ENCODE assay signal across 8 cellular contexts in the genomic region with DNA sequence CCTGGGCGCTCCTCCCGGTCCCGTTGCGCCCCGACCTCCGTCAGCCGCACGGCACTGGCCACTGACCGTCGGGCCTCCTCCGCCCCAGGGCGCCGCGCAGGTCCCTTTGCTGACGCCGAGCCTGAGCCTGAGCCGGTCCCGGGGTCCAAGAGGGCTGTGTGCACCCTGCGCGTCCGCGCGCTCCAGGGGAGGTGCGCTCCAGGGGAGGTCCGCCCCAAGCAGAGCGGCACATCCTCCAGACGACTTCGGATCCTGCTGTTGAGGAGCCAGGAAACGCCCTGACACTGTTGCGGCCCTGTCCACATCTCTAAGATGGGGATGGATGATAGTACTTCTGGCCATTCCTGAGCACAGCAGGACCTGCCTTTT. TPM values are rescaled to one million over a fixed set of nuclear protein-coding genes. Genes with fewer than 3 reads are reported as not detected.
DNase-seq lines count a peak whose midpoint lies in the region; ATAC-seq and TF ChIP-seq lines count a peak whose summit lies in the region.
"Not testable (repeated sequence)": the region's sequence is repeated elsewhere in the genome, so short reads cannot be mapped to it uniquely, and the experiment has no call there.

No MANE protein-coding gene starts in this region.

- not testable (repeated sequence) for H3K4me1 ChIP-seq in GM23338 (ENCODE audit: insufficient read depth); aorta (ENCODE audit: control insufficient read depth in 1 of 2, insufficient read depth in 2 of 2, low read length in 2 of 2)

- H2AFZ ChIP-seq in GM23338: not testable (repeated sequence)

- H4K20me1 ChIP-seq in GM23338 (replicated peaks; ENCODE audit: insufficient read depth): not testable (repeated sequence)

- H3K4me3 Mint-ChIP-seq in GM23338; effector memory CD8-positive, alpha-beta T cell; naive thymus-derived CD8-positive, alpha-beta T cell; stimulated activated effector memory CD8-positive, alpha-beta T cell treated with anti-CD3 and anti-CD28 coated beads, Interleukin-12 subunit alpha, Interleukin-12 subunit beta, amount 100 ng/mL, for 72 hours: not testable (repeated sequence)

- H3F3A ChIP-seq in GM23338 (replicated peaks; ENCODE audit: low read depth): not testable (repeated sequence)

- H3K4me3 ChIP-seq in GM23338 (peak overlapping the region; percentile 54; the same call in 1 of the 2 replicates), SK-N-MC (peak overlapping the region; percentile 57; the same call in 1 of the 2 replicates)
- H3K4me3 ChIP-seq in aorta (ENCODE audit: low read length in 2 of 2): not testable (repeated sequence)

- not testable (repeated sequence) for H3K4me1 Mint-ChIP-seq in GM23338; effector memory CD8-positive, alpha-beta T cell (ENCODE audit: low read depth in 2 of 2); naive thymus-derived CD8-positive, alpha-beta T cell; stimulated activated effector memory CD8-positive, alpha-beta T cell treated with anti-CD3 and anti-CD28 coated beads, Interleukin-12 subunit alpha, Interleukin-12 subunit beta, amount 100 ng/mL, for 72 hours

- intact Hi-C loops in left colon (cut with DNase I, micrococcal nuclease); aorta (cut with DNase I): not testable (repeated sequence)

- H3K9ac ChIP-seq in SK-N-MC (ENCODE audit: insufficient read length): not testable (repeated sequence)

- H3K27ac ChIP-seq in GM23338 (ENCODE audit: low read depth); SK-N-MC; aorta (ENCODE audit: low read depth in 1 of 2, low read length in 2 of 2): not testable (repeated sequence)

- peak; percentile 30 for ATAC-seq in GM23338
- ATAC-seq in activated naive CD4-positive, alpha-beta T cell treated with anti-CD3 and anti-CD28 coated beads, Interleukin-2, amount 50 U/mL, for 72 hours: peak; percentile 51 to 61
- ATAC-seq in effector memory CD8-positive, alpha-beta T cell (replicated peaks): peak; percentile 55
- peak; percentile 49 for ATAC-seq in left colon
- peak; percentile 71 to 72 for ATAC-seq in naive thymus-derived CD8-positive, alpha-beta T cell
- peak; percentile 70 for ATAC-seq in stimulated activated effector memory CD8-positive, alpha-beta T cell treated with anti-CD3 and anti-CD28 coated beads, Interleukin-12 subunit alpha, Interleukin-12 subunit beta, amount 100 ng/mL, for 72 hours
- peak; percentile 26 for ATAC-seq in aorta (ENCODE audit: low FRiP score)

- not testable (repeated sequence) for H3K36me3 Mint-ChIP-seq in GM23338 (ENCODE audit: low read depth); activated naive CD4-positive, alpha-beta T cell treated with anti-CD3 and anti-CD28 coated beads, Interleukin-2, amount 50 U/mL, for 72 hours; effector memory CD8-positive, alpha-beta T cell (ENCODE audit: insufficient read depth); naive thymus-derived CD8-positive, alpha-beta T cell; stimulated activated effector memory CD8-positive, alpha-beta T cell treated with anti-CD3 and anti-CD28 coated beads, Interleukin-12 subunit alpha, Interleukin-12 subunit beta, amount 100 ng/mL, for 72 hours

- WGBS in aorta, 2 donors: no CpG with 5 or more reads among the region's 30 CpGs

- H3K9me2 ChIP-seq in GM23338 (ENCODE audit: insufficient read depth): not testable (repeated sequence)

- not testable (repeated sequence) for DNase-seq in GM23338 (ENCODE audit: low spot score); SK-N-MC (ENCODE audit: low read depth, low spot score); activated naive CD4-positive, alpha-beta T cell treated with anti-CD3 and anti-CD28 coated beads, Interleukin-2, amount 50 U/mL, for 72 hours (ENCODE audit: low spot score in 2 of 2); effector memory CD8-positive, alpha-beta T cell; left colon; naive thymus-derived CD8-positive, alpha-beta T cell; stimulated activated effector memory CD8-positive, alpha-beta T cell treated with anti-CD3 and anti-CD28 coated beads, Interleukin-12 subunit alpha, Interleukin-12 subunit beta, amount 100 ng/mL, for 72 hours (ENCODE audit: low spot score in 2 of 2); aorta

- H3K27ac Mint-ChIP-seq in GM23338; activated naive CD4-positive, alpha-beta T cell treated with anti-CD3 and anti-CD28 coated beads, Interleukin-2, amount 50 U/mL, for 72 hours; effector memory CD8-positive, alpha-beta T cell; naive thymus-derived CD8-positive, alpha-beta T cell; stimulated activated effector memory CD8-positive, alpha-beta T cell treated with anti-CD3 and anti-CD28 coated beads, Interleukin-12 subunit alpha, Interleukin-12 subunit beta, amount 100 ng/mL, for 72 hours: not testable (repeated sequence)

- not testable (repeated sequence) for TF ChIP-seq CTCF in GM23338 (conservative IDR thresholded peaks at IDR 0.05; ENCODE audit: low read depth in 2 of 2)

- not testable (repeated sequence) for H3K27me3 ChIP-seq in GM23338 (ENCODE audit: insufficient read depth); aorta (ENCODE audit: control insufficient read depth in 1 of 2, insufficient read depth in 2 of 2, low read length in 1 of 2)

- POLR2A ChIA-PET in naive thymus-derived CD8-positive, alpha-beta T cell (lab: Charles Lee): not testable (repeated sequence)

- H3K79me2 ChIP-seq in GM23338 (replicated peaks; ENCODE audit: insufficient read depth): not testable (repeated sequence)

- not testable (repeated sequence) for H3K27me3 Mint-ChIP-seq in GM23338 (ENCODE audit: insufficient read depth, low read depth, poor library complexity); effector memory CD8-positive, alpha-beta T cell; naive thymus-derived CD8-positive, alpha-beta T cell

- H3K4me2 ChIP-seq in GM23338: peak overlapping the region; percentile 73; the same call in 1 of the 2 replicates

- not testable (repeated sequence) for H3K9me3 Mint-ChIP-seq in GM23338; activated naive CD4-positive, alpha-beta T cell treated with anti-CD3 and anti-CD28 coated beads, Interleukin-2, amount 50 U/mL, for 72 hours; effector memory CD8-positive, alpha-beta T cell; naive thymus-derived CD8-positive, alpha-beta T cell; stimulated activated effector memory CD8-positive, alpha-beta T cell treated with anti-CD3 and anti-CD28 coated beads, Interleukin-12 subunit alpha, Interleukin-12 subunit beta, amount 100 ng/mL, for 72 hours

- not testable (repeated sequence) for H3K36me3 ChIP-seq in GM23338 (ENCODE audit: insufficient read depth); SK-N-MC (ENCODE audit: insufficient read depth, low read length); aorta (ENCODE audit: control insufficient read depth in 1 of 2, insufficient read depth in 2 of 2, low read length in 1 of 2)

- H3K9me3 ChIP-seq in SK-N-MC (ENCODE audit: low read depth, low read length); aorta (ENCODE audit: control insufficient read depth, low read length): not testable (repeated sequence)

RNA-seq across cellular contexts. Expression of a gene that starts 7.2 kb away (rescaled TPM):
- total RNA-seq in GM23338 (2014; rRNA removed; shearing (Covaris generic)): 2.8 and 11.2 TPM in 2 replicates
- 17.4 and 19.5 TPM in 2 replicates for polyA plus RNA-seq in GM23338 (2016; fragmentation: Nextera tagmentation; extraction: Ambion mirVana)
- 10 to 100 TPM; 18.0 to 31.9 TPM for total RNA-seq in activated naive CD4-positive, alpha-beta T cell treated with anti-CD3 and anti-CD28 coated beads, Interleukin-2, amount 50 U/mL, for 72 hours
- 10 to 100 TPM; 72.3 to 92.6 TPM for total RNA-seq in left colon
- 10 to 100 TPM; 26.9 to 29.4 TPM for total RNA-seq in naive thymus-derived CD8-positive, alpha-beta T cell
- polyA plus RNA-seq in naive thymus-derived CD8-positive, alpha-beta T cell: 1 to 10 TPM in 1 of 3 donors, under 1 TPM in 1, not detected in 1; 0.47 to 1.3 TPM
- total RNA-seq in aorta: 10 to 100 TPM in 1 of 2 donors, 1 to 10 TPM in 1; 6.6 to 29.7 TPM
- polyA plus RNA-seq in aorta: 10 to 100 TPM; 19.7 to 91.1 TPM

RNA-seq across cellular contexts. Expression of a gene that starts 12.6 kb away (rescaled TPM):
- 27.3 and 29.5 TPM in 2 replicates for total RNA-seq in GM23338 (2014; rRNA removed; shearing (Covaris generic))
- polyA plus RNA-seq in GM23338 (2016; fragmentation: Nextera tagmentation; extraction: Ambion mirVana): 97.5 and 112 TPM in 2 replicates
- 10 to 100 TPM; 46.4 to 84.7 TPM for total RNA-seq in activated naive CD4-positive, alpha-beta T cell treated with anti-CD3 and anti-CD28 coated beads, Interleukin-2, amount 50 U/mL, for 72 hours
- 10 to 100 TPM; 84.5 to 86.9 TPM for total RNA-seq in left colon
- total RNA-seq in naive thymus-derived CD8-positive, alpha-beta T cell: 10 to 100 TPM; 32.5 to 47.1 TPM
- 10 to 100 TPM; 35.6 to 60.2 (median 44.2) TPM for polyA plus RNA-seq in naive thymus-derived CD8-positive, alpha-beta T cell
- total RNA-seq in aorta: 10 to 100 TPM; 19.8 to 38.9 TPM
- 10 to 100 TPM; 23.4 to 66.6 TPM for polyA plus RNA-seq in aorta

RNA-seq across cellular contexts. Expression of a gene that starts 12.8 kb away (rescaled TPM):
- total RNA-seq in GM23338 (2014; rRNA removed; shearing (Covaris generic)): 335 and 350 TPM in 2 replicates
- polyA plus RNA-seq in GM23338 (2016; fragmentation: Nextera tagmentation; extraction: Ambion mirVana): 659 and 682 TPM in 2 replicates
- total RNA-seq in activated naive CD4-positive, alpha-beta T cell treated with anti-CD3 and anti-CD28 coated beads, Interleukin-2, amount 50 U/mL, for 72 hours: 100 to 1,000 TPM; 158 to 173 TPM
- 100 to 1,000 TPM; 156 to 192 TPM for total RNA-seq in left colon
- total RNA-seq in naive thymus-derived CD8-positive, alpha-beta T cell: 10 to 100 TPM; 66.6 to 73.1 TPM
- 100 to 1,000 TPM; 225 to 251 (median 237) TPM for polyA plus RNA-seq in naive thymus-derived CD8-positive, alpha-beta T cell
- total RNA-seq in aorta: 10 to 100 TPM; 31.3 to 52.1 TPM
- polyA plus RNA-seq in aorta: 100 to 1,000 TPM in 1 of 2 donors, 10 to 100 TPM in 1; 81.6 to 145 TPM

RNA-seq across cellular contexts. Expression of a gene that starts 22.9 kb away (rescaled TPM):
- 17.9 and 23.5 TPM in 2 replicates for total RNA-seq in GM23338 (2014; rRNA removed; shearing (Covaris generic))
- polyA plus RNA-seq in GM23338 (2016; fragmentation: Nextera tagmentation; extraction: Ambion mirVana) (10.2 and 13.8 TPM in 2 replicates), aorta (10 to 100 TPM; 12.8 to 48.2 TPM)
- 1,000 to 10,000 TPM in 1 of 2 donors, 100 to 1,000 TPM in 1; 672 to 1,124 TPM for total RNA-seq in activated naive CD4-positive, alpha-beta T cell treated with anti-CD3 and anti-CD28 coated beads, Interleukin-2, amount 50 U/mL, for 72 hours
- total RNA-seq in left colon (10 to 100 TPM in 1 of 2 donors, 1 to 10 TPM in 1; 7.6 to 24.5 TPM), aorta (10 to 100 TPM; 38.4 to 42.8 TPM)
- 100 to 1,000 TPM; 881 to 897 TPM for total RNA-seq in naive thymus-derived CD8-positive, alpha-beta T cell
- polyA plus RNA-seq in naive thymus-derived CD8-positive, alpha-beta T cell: 1,000 to 10,000 TPM; 1,262 to 1,424 (median 1,364) TPM

RNA-seq across cellular contexts. Expression of a gene that starts 42.0 kb away (rescaled TPM):
- total RNA-seq in GM23338 (2014; rRNA removed; shearing (Covaris generic)): 2.2 and 7.6 TPM in 2 replicates
- polyA plus RNA-seq in GM23338 (2016; fragmentation: Nextera tagmentation; extraction: Ambion mirVana) (5.7 and 7.5 TPM in 2 replicates), aorta (1 to 10 TPM in 1 of 2 donors, under 1 TPM in 1; 0.13 to 8.5 TPM)
- total RNA-seq in activated naive CD4-positive, alpha-beta T cell treated with anti-CD3 and anti-CD28 coated beads, Interleukin-2, amount 50 U/mL, for 72 hours: 10 to 100 TPM; 16.4 to 23.5 TPM
- total RNA-seq in left colon (10 to 100 TPM in 1 of 2 donors, 1 to 10 TPM in 1; 9.7 to 21.1 TPM), aorta (10 to 100 TPM; 19.5 to 25.8 TPM)
- total RNA-seq in naive thymus-derived CD8-positive, alpha-beta T cell: 10 to 100 TPM; 30.8 to 40.8 TPM
- polyA plus RNA-seq in naive thymus-derived CD8-positive, alpha-beta T cell: under 1 TPM; 0.22 to 0.59 (median 0.40) TPM
